ENCODE assay signal across 1 cellular context in the genomic region with DNA sequence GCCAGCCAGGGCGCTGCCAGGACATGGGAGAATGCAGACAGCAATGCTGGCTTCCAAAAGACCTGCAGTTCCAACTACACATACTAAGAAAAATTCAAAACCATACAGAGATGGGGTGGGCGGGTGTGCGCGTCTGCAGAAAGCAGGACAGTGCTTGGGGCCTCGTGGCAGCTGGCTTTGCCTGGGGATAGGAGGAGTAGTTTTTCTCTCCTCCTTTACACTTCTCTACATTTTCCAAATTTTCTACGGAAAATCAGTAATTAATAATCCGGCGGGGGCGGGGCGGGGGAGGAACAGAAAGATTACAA.
TF ChIP-seq lines count a peak whose summit lies in the region.

No MANE protein-coding gene starts in this region.

TF ChIP-seq in HepG2, 621 proteins besides CTCF, POLR2A, EP300 and RAD21:
- no peak for TF ChIP-seq SATB2 (CRISPR knock-in tag; IDR thresholded peaks at IDR 0.05)
- no peak for TF ChIP-seq JUND (CRISPR knock-in tag; IDR thresholded peaks at IDR 0.05)
- TF ChIP-seq AGO2 (optimal IDR thresholded peaks at IDR 0.05; ENCODE audit: low read depth, low read length), result peak; percentile 4
- TF ChIP-seq ONECUT2 (CRISPR knock-in tag; IDR thresholded peaks at IDR 0.05), result no peak
- TF ChIP-seq ZBTB7B (CRISPR knock-in tag; IDR thresholded peaks at IDR 0.05), result no peak
- no peak for TF ChIP-seq ZNF546 (CRISPR knock-in tag; conservative IDR thresholded peaks at IDR 0.05)
- no peak for TF ChIP-seq PCBP2 (optimal IDR thresholded peaks at IDR 0.05; ENCODE audit: low read depth, low read length, poor library complexity, severe bottlenecking)
TF ChIP-seq in HepG2: peak in this region for 1.
